In genomic region chr10:98045785-98046389, GRCh38 we compare ENCODE assay signal across 8 cellular contexts. TPM values are rescaled to one million over a fixed set of nuclear protein-coding genes. Genes with fewer than 3 reads are reported as not detected.
DNase-seq lines count a peak whose midpoint lies in the region; ATAC-seq, FAIRE-seq and TF ChIP-seq lines count a peak whose summit lies in the region.

No MANE protein-coding gene starts in this region.

- H3K27me3 ChIP-seq in CD4-positive, CD25-positive, alpha-beta regulatory T cell (ENCODE audit: control insufficient read depth, insufficient read depth, low read length): peaks cover 8% of the 10 kb centered on the region
- H3K27me3 ChIP-seq in K562 (ENCODE audit: control insufficient read depth in 2 of 2, insufficient read depth in 2 of 2, low read length in 2 of 2): peaks cover 3 to 27% of the 10 kb centered on the region in 2 experiments; a peak in 3 of 5 replicates

- POLR2A ChIA-PET in K562 (lab: Yijun Ruan, JAX): interaction anchor here (1.0 to 1.3 kb wide), 3 partner anchors 9 to 131 kb away, joined by 3 to 4 read pairs (median 3); no protein-coding TSS in a partner anchor

- FAIRE-seq in K562 (lab: Jason Lieb, UNC): peak; percentile 54

- no peaks in the 10 kb centered on the region for H3K36me3 ChIP-seq in CD4-positive, CD25-positive, alpha-beta regulatory T cell (ENCODE audit: control insufficient read depth, insufficient read depth, low read length)
- H3K36me3 ChIP-seq in K562 (ENCODE audit: control insufficient read depth, insufficient read depth, low read length): no peaks in the 10 kb centered on the region

- peak; percentile 66 to 79 (median 70) for TF ChIP-seq CTCF in K562 (IDR thresholded peaks at IDR 0.05 in 2 of 3, conservative IDR thresholded peaks at IDR 0.05 in 1 of 3; ENCODE audit: insufficient read depth in 2 of 3, low read depth in 1 of 3, low read length in 3 of 3)

- peaks cover 0 to 4% (median under 1%) of the 10 kb centered on the region in 4 donors for H3K4me1 Mint-ChIP-seq in CD4-positive, CD25-positive, alpha-beta regulatory T cell
- H3K4me1 Mint-ChIP-seq in immature natural killer cell: peaks cover 4 to 7% of the 10 kb centered on the region in 2 donors

- DNase-seq in CD4-positive, CD25-positive, alpha-beta regulatory T cell: peak; percentile 24 to 74 (median 54)
- DNase-seq in NCI-H146 (lab: John Stamatoyannopoulos, UW) (peak; percentile 72), UCSD-AML1 (lab: John Stamatoyannopoulos, UW; ENCODE audit: unreplicated experiment) (peak; percentile 26), K562 (ENCODE audit: extremely low read depth in 1 of 4, low spot score in 3 of 4) (peak; percentile 56 to 68 (median 66)), immature natural killer cell (peak; percentile 30 to 55 (median 43)), GOT3 (lab: John Stamatoyannopoulos, UW) (no peak)
- DNase-seq in stimulated activated CD4-positive, alpha-beta T cell treated with anti-CD3 and anti-CD28 coated beads, Interleukin-1b, Interleukin-23, amount 100 ng/mL, for 1 hour (ENCODE audit: low read depth in 2 of 2): peak; percentile 2 to 32

- peak; percentile 24 to 52; a peak in 3 of 4 replicates for TF ChIP-seq RAD21 in K562 (CRISPR knock-in tag; conservative IDR thresholded peaks at IDR 0.05 in 1 of 2, IDR thresholded peaks at IDR 0.05 in 1 of 2)

- in situ Hi-C loops in K562 (cut with MboI): no loop called here

- H3K4me2 ChIP-seq in K562 (ENCODE audit: insufficient read depth, low read length): no peak overlapping the region

- H4K20me1 ChIP-seq in K562 (replicated peaks; ENCODE audit: control insufficient read depth, insufficient read depth, low read length): no peaks in the 10 kb centered on the region

- no peaks in the 10 kb centered on the region for H3K79me2 ChIP-seq in K562 (ENCODE audit: control insufficient read depth, insufficient read depth, low read length)

- CTCF ChIA-PET in K562 (lab: Yijun Ruan, JAX; ENCODE audit: low intra/inter-chr PET ratio): interaction anchor here (0.8 to 1.4 kb wide), 3 partner anchors 131 to 255 kb away, joined by 3 to 6 read pairs (median 3); no protein-coding TSS in a partner anchor

- H3K9me3 Mint-ChIP-seq in CD4-positive, CD25-positive, alpha-beta regulatory T cell: no peaks in the 10 kb centered on the region
- no peaks in the 10 kb centered on the region for H3K9me3 Mint-ChIP-seq in immature natural killer cell

- intact Hi-C loops in K562 (cut with micrococcal nuclease): no loop called here

- no peak overlapping the region for H3K4me3 ChIP-seq in CD4-positive, CD25-positive, alpha-beta regulatory T cell (ENCODE audit: low read depth, low read length)
- H3K4me3 ChIP-seq in K562: no peak overlapping the region

- H3K27ac ChIP-seq in CD4-positive, CD25-positive, alpha-beta regulatory T cell (ENCODE audit: insufficient read depth, low read length, poor library complexity, severe bottlenecking): no peak overlapping the region
- no peak overlapping the region for H3K27ac ChIP-seq in K562 (ENCODE audit: extremely low read depth, low read depth, low read length)

- H3K27ac Mint-ChIP-seq in CD4-positive, CD25-positive, alpha-beta regulatory T cell: no peak overlapping the region
- H3K27ac Mint-ChIP-seq in immature natural killer cell: no peak overlapping the region

- H3K9me3 ChIP-seq in CD4-positive, CD25-positive, alpha-beta regulatory T cell (ENCODE audit: control insufficient read depth in 2 of 2, low read length in 2 of 2): no peaks in the 10 kb centered on the region
- no peaks in the 10 kb centered on the region for H3K9me3 ChIP-seq in K562 (replicated peaks; ENCODE audit: control insufficient read depth, insufficient read depth, low read depth, low read length)

- TF ChIP-seq POLR2A in K562 (conservative IDR thresholded peaks at IDR 0.05): no peak

- no peak overlapping the region for H2AFZ ChIP-seq in K562 (ENCODE audit: low read depth, low read length)

- peak; percentile 64 to 76 for ATAC-seq in CD4-positive, CD25-positive, alpha-beta regulatory T cell (ENCODE audit: low read depth in 2 of 2)
- ATAC-seq in GM21381 (IDR thresholded peaks at IDR 0.05; ENCODE audit: unreplicated experiment): peak; percentile 53
- peak; percentile 79 for ATAC-seq in K562

- no peaks in the 10 kb centered on the region for H3K4me1 ChIP-seq in CD4-positive, CD25-positive, alpha-beta regulatory T cell (ENCODE audit: control insufficient read depth, insufficient read depth, low read length, poor library complexity, severe bottlenecking)
- H3K4me1 ChIP-seq in K562 (replicated peaks in 1 of 2; ENCODE audit: control insufficient read depth in 2 of 2, insufficient read depth in 2 of 2, low read length in 2 of 2): no peaks in the 10 kb centered on the region

- H3K27me3 Mint-ChIP-seq in CD4-positive, CD25-positive, alpha-beta regulatory T cell: peaks cover 34% of the 10 kb centered on the region
- peaks cover 4 to 23% (median 11%) of the 10 kb centered on the region in 3 donors for H3K27me3 Mint-ChIP-seq in immature natural killer cell (ENCODE audit: low read depth in 3 of 3)

- 9% methylated on average over 5 of the region's 6 CpGs for WGBS in K562 (ENCODE audit: insufficient coverage, low coverage, missing lambda C conversion rate)

- no TSS peak for BruUV-seq in K562 (replicated peaks; lab: Mats Ljungman, UMichigan)

- H3K9ac ChIP-seq in K562 (ENCODE audit: insufficient read depth in 1 of 2, low read depth in 2 of 2, low read length in 2 of 2): no peak overlapping the region

- H3K9me1 ChIP-seq in K562 (ENCODE audit: control insufficient read depth, insufficient read depth, low read length): no peaks in the 10 kb centered on the region

- H3K36me3 Mint-ChIP-seq in CD4-positive, CD25-positive, alpha-beta regulatory T cell: no peaks in the 10 kb centered on the region
- no peaks in the 10 kb centered on the region for H3K36me3 Mint-ChIP-seq in immature natural killer cell

- H3K4me3 Mint-ChIP-seq in CD4-positive, CD25-positive, alpha-beta regulatory T cell: no peak overlapping the region
- H3K4me3 Mint-ChIP-seq in immature natural killer cell: no peak overlapping the region

- TF ChIP-seq EP300 in K562 (IDR thresholded peaks at IDR 0.05; ENCODE audit: low read length): no peak

TF ChIP-seq in K562, 482 proteins besides CTCF, POLR2A, EP300 and RAD21 (continues in another document):
- TF ChIP-seq PBX2 (CRISPR knock-in tag; IDR thresholded peaks at IDR 0.05; ENCODE audit: low read depth) (no peak), PBX2 (tag; conservative IDR thresholded peaks at IDR 0.05; ENCODE audit: low read depth) (peak; percentile 35; the same call in 1 of the 2 replicates), STAG1 (CRISPR knock-in tag; IDR thresholded peaks at IDR 0.05; ENCODE audit: borderline replicate concordance) (peak; percentile 9; the same call in 1 of the 2 replicates), SUPT5H (IDR thresholded peaks at IDR 0.05) (no peak), SMC3 (conservative IDR thresholded peaks at IDR 0.05; ENCODE audit: insufficient read depth, low read depth, low read length) (peak; percentile 61), KDM1A (IDR thresholded peaks at IDR 0.05) (no peak), KLF10 (CRISPR knock-in tag; IDR thresholded peaks at IDR 0.05) (no peak), KLF16 (IDR thresholded peaks at IDR 0.05) (peak; percentile 16; the same call in 1 of the 2 replicates)

RNA-seq across cellular contexts. Expression of gene CRTAC1, which starts 15.5 kb away (rescaled TPM):
- total RNA-seq in CD4-positive, CD25-positive, alpha-beta regulatory T cell: not detected
- polyA plus RNA-seq in CD4-positive, CD25-positive, alpha-beta regulatory T cell: not detected
- total RNA-seq in K562 (2011; cell fraction: chromatin; rRNA removed; ENCODE audit: low replicate concordance): not detected in 2 replicates
- not detected in 2 replicates for total RNA-seq in K562 (2011; cell fraction: nucleolus; rRNA removed)
- total RNA-seq in K562 (2011; cell fraction: nucleoplasm; rRNA removed): not detected in 2 replicates
- total RNA-seq in K562 (2014; rRNA removed) (not detected in 2 replicates), K562 (2014; rRNA removed; fragmentation: Illumina TruSeq; extraction: Trizol) (not detected in 2 replicates), K562 (2015; rRNA removed; fragmentation: Illumina TruSeq; extraction: Trizol) (not detected in 2 replicates), K562 (2021) (0.09 TPM in 1 of 2 replicates, not detected in the other)
- polyA plus RNA-seq in K562 (2011; rRNA removed) (not detected in 2 replicates), K562 (2014; fragmentation: Illumina TruSeq; extraction: Trizol) (not detected in 2 replicates), K562 (2014; fragmentation: Nextera tagmentation; extraction: Ambion mirVana) (not detected), K562 (2014; rRNA removed) (not detected in 2 replicates), immature natural killer cell (not detected)
- polyA plus RNA-seq in K562 (2011; cell fraction: cytosol; rRNA removed): not detected in 2 replicates
- polyA plus RNA-seq in K562 (2011; cell fraction: nucleus; rRNA removed): 0.06 TPM in 1 of 2 replicates, not detected in the other
- 0.07 TPM in 1 of 2 replicates, not detected in the other for polyA plus RNA-seq in K562 (2012)
- polyA minus RNA-seq in K562 (2011; rRNA and poly(A)+ RNA removed): not detected in 2 replicates
- not detected in 2 replicates for polyA minus RNA-seq in K562 (2011; cell fraction: cytosol; rRNA and poly(A)+ RNA removed)
- polyA minus RNA-seq in K562 (2011; cell fraction: nucleus; rRNA and poly(A)+ RNA removed): not detected in 2 replicates
